ENCODE assay signal across 15 cellular contexts in genomic region chr1:32068891-32069590, GRCh38. TPM values are rescaled to one million over a fixed set of nuclear protein-coding genes. Genes with fewer than 3 reads are reported as not detected.
DNase-seq lines count a peak whose midpoint lies in the region; ATAC-seq and TF ChIP-seq lines count a peak whose summit lies in the region.
"Had no signal": no experiment of that assay in that cellular context is flagged by ENCODE, and none has a peak within 500 bp of the region (broad histone marks: within the 10 kb centered on the region; RNA-seq: fewer than 3 reads in every experiment).

No MANE protein-coding gene starts in this region.

- H3K9ac ChIP-seq in HUES48 (ENCODE audit: low read depth, low read length) = no peak overlapping the region

- intact Hi-C loops in lower lobe of right lung (cut with DNase I) = no loop called here

- H3K4me1 ChIP-seq in HUES48 (ENCODE audit: control insufficient read depth, insufficient read depth, low read length) (peaks cover 22% of the 10 kb centered on the region), mesodermal cell (ENCODE audit: control insufficient read depth, insufficient read depth, low read length, poor library complexity, severe bottlenecking) (peaks cover 9% of the 10 kb centered on the region), lower lobe of right lung (peaks cover 38% of the 10 kb centered on the region)

- DNase-seq in AG10803 (ENCODE audit: low read depth) (peak; percentile 79), choroid plexus epithelial cell (ENCODE audit: low read depth) (peak; percentile 53), NCI-H774 (lab: John Stamatoyannopoulos, UW) (no peak), lower lobe of right lung (no peak), substantia nigra (lab: John Stamatoyannopoulos, UW) (no peak)
- DNase-seq: activated CD4-positive, alpha-beta T cell treated with anti-CD3 and anti-CD28 coated beads, Interleukin-2, amount 10 ng/mL, durations not matched to agents 7 days and 5 days; CD4-positive, alpha-beta T cell; dermis blood vessel endothelial cell; hippocampal formation; NCI-H1694 treated with DMSO at 0.1 percent for 48 hours; NK-92 treated with Interleukin-12 subunit alpha and Interleukin-12 subunit beta, amount 100 ng/mL, for 24 hours; small intestine had no signal

- peaks cover 1% of the 10 kb centered on the region; the same call in 1 of the 2 replicates for H3K36me3 ChIP-seq in HUES48 (ENCODE audit: control insufficient read depth, insufficient read depth, low read length)
- H3K36me3 ChIP-seq in mesodermal cell (ENCODE audit: control insufficient read depth, insufficient read depth, low read length) = peaks cover 8% of the 10 kb centered on the region
- H3K36me3 ChIP-seq in lower lobe of right lung = no peaks in the 10 kb centered on the region

- ATAC-seq in HG03159 (IDR thresholded peaks at IDR 0.05; ENCODE audit: unreplicated experiment) (no peak), lower lobe of right lung (no peak)

- H3K27me3 ChIP-seq in HUES48 (ENCODE audit: control insufficient read depth, insufficient read depth, low read length) (no peaks in the 10 kb centered on the region), lower lobe of right lung (ENCODE audit: low read depth) (no peaks in the 10 kb centered on the region)

- no peaks in the 10 kb centered on the region for H3K9me3 ChIP-seq in HUES48 (ENCODE audit: control insufficient read depth, insufficient read depth, low read length)
- peaks cover 5% of the 10 kb centered on the region for H3K9me3 ChIP-seq in mesodermal cell (ENCODE audit: control insufficient read depth, low read length)
- H3K9me3 ChIP-seq in lower lobe of right lung = no peaks in the 10 kb centered on the region

- 85 to 93% methylated on average over 3 to 4 of the region's 5 CpGs for WGBS in mesodermal cell (ENCODE audit: insufficient coverage in 2 of 2), 2 experiments

- no peak for TF ChIP-seq CTCF in AG10803 (conservative IDR thresholded peaks at IDR 0.05; ENCODE audit: low read length)
- no peak for TF ChIP-seq CTCF in choroid plexus epithelial cell (conservative IDR thresholded peaks at IDR 0.05; ENCODE audit: low read depth, low read length)
- no peak for TF ChIP-seq CTCF in lower lobe of right lung (IDR thresholded peaks at IDR 0.05)

- H3K4me3 ChIP-seq in AG10803 (ENCODE audit: low read length) (no peak overlapping the region), HUES48 (ENCODE audit: low read depth, low read length) (no peak overlapping the region), choroid plexus epithelial cell (ENCODE audit: low read depth, low read length) (no peak overlapping the region), mesodermal cell (ENCODE audit: extremely low read depth, insufficient read depth, low read length, poor library complexity, severe bottlenecking) (no peak overlapping the region), lower lobe of right lung (no peak overlapping the region)

- H3K27ac ChIP-seq in HUES48 (ENCODE audit: low read depth, low read length) = peak overlapping the region; percentile 78
- H3K27ac ChIP-seq in mesodermal cell (ENCODE audit: low read depth, low read length, severe bottlenecking) = peak overlapping the region; percentile 62
- H3K27ac ChIP-seq in lower lobe of right lung = no peak overlapping the region
- no peak overlapping the region for H3K27ac ChIP-seq in substantia nigra (ENCODE audit: low read depth, low read length, poor library complexity, severe bottlenecking)

RNA-seq across cellular contexts. Expression of gene TMEM39B, which starts 3.7 kb away (rescaled TPM):
- polyA plus RNA-seq in mesodermal cell (2013, experiment 1 of 2) = 24.9 TPM
- 22.8 TPM for polyA plus RNA-seq in mesodermal cell (2013, experiment 2 of 2)
- 15.3 TPM for total RNA-seq in lower lobe of right lung

RNA-seq across cellular contexts. Expression of gene KPNA6, which starts 38.8 kb away (rescaled TPM):
- 37.3 TPM for polyA plus RNA-seq in mesodermal cell (2013, experiment 1 of 2)
- 31.7 TPM for polyA plus RNA-seq in mesodermal cell (2013, experiment 2 of 2)
- total RNA-seq in lower lobe of right lung = 57.1 TPM

RNA-seq across cellular contexts. Expression of gene KHDRBS1, which starts 55.4 kb away (rescaled TPM):
- 189 TPM for polyA plus RNA-seq in mesodermal cell (2013, experiment 1 of 2)
- polyA plus RNA-seq in mesodermal cell (2013, experiment 2 of 2) = 212 TPM
- total RNA-seq in lower lobe of right lung = 79.5 TPM

Comparison
In these comparisons a context has a peak if more than half of its experiments do, and no peak if none do; other contexts are left out.
1. DNase-seq: peak in AG10803 (single experiment) and choroid plexus epithelial cell (single experiment); none in NCI-H774 (single experiment), lower lobe of right lung (single experiment) and substantia nigra (0 of 49).
2. H3K27ac ChIP-seq: peak in HUES48 (single experiment) and mesodermal cell (single experiment); none in lower lobe of right lung (single experiment) and substantia nigra (single experiment).